Comparison of ENCODE assay signal across 1 cellular context in the genomic region with DNA sequence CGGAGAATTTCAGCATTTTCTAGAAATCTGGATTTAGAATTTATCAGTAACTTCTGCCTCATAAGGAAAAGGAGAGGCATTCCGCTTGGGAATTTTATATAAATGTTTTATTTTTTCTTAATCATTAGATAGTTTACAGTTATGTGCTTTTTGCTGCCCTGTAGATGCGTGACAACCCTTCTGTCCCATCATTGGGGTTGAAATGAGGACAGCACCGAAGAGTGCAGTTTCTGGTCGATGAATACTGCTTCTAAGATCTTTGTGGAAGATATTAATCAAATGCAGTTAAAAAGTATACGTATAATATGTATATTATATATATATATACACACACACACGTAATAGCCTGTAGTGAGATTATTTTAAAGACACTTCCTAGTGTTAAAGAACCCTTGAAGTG.
TF ChIP-seq lines count a peak whose summit lies in the region.

No MANE protein-coding gene starts in this region.

TF ChIP-seq in HepG2, 621 proteins besides CTCF, POLR2A, EP300 and RAD21 (continued from another document):
- TF ChIP-seq, protein P1, sequence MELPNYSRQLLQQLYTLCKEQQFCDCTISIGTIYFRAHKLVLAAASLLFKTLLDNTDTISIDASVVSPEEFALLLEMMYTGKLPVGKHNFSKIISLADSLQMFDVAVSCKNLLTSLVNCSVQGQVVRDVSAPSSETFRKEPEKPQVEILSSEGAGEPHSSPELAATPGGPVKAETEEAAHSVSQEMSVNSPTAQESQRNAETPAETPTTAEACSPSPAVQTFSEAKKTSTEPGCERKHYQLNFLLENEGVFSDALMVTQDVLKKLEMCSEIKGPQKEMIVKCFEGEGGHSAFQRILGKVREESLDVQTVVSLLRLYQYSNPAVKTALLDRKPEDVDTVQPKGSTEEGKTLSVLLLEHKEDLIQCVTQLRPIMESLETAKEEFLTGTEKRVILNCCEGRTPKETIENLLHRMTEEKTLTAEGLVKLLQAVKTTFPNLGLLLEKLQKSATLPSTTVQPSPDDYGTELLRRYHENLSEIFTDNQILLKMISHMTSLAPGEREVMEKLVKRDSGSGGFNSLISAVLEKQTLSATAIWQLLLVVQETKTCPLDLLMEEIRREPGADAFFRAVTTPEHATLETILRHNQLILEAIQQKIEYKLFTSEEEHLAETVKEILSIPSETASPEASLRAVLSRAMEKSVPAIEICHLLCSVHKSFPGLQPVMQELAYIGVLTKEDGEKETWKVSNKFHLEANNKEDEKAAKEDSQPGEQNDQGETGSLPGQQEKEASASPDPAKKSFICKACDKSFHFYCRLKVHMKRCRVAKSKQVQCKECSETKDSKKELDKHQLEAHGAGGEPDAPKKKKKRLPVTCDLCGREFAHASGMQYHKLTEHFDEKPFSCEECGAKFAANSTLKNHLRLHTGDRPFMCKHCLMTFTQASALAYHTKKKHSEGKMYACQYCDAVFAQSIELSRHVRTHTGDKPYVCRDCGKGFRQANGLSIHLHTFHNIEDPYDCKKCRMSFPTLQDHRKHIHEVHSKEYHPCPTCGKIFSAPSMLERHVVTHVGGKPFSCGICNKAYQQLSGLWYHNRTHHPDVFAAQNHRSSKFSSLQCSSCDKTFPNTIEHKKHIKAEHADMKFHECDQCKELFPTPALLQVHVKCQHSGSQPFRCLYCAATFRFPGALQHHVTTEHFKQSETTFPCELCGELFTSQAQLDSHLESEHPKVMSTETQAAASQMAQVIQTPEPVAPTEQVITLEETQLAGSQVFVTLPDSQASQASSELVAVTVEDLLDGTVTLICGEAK (IDR thresholded peaks at IDR 0.05), result no peak
- TF ChIP-seq, protein P1 (CRISPR knock-in tag; IDR thresholded peaks at IDR 0.05), result no peak
- no peak for TF ChIP-seq ATF1 (CRISPR knock-in tag; IDR thresholded peaks at IDR 0.05)
- TF ChIP-seq, protein P2, sequence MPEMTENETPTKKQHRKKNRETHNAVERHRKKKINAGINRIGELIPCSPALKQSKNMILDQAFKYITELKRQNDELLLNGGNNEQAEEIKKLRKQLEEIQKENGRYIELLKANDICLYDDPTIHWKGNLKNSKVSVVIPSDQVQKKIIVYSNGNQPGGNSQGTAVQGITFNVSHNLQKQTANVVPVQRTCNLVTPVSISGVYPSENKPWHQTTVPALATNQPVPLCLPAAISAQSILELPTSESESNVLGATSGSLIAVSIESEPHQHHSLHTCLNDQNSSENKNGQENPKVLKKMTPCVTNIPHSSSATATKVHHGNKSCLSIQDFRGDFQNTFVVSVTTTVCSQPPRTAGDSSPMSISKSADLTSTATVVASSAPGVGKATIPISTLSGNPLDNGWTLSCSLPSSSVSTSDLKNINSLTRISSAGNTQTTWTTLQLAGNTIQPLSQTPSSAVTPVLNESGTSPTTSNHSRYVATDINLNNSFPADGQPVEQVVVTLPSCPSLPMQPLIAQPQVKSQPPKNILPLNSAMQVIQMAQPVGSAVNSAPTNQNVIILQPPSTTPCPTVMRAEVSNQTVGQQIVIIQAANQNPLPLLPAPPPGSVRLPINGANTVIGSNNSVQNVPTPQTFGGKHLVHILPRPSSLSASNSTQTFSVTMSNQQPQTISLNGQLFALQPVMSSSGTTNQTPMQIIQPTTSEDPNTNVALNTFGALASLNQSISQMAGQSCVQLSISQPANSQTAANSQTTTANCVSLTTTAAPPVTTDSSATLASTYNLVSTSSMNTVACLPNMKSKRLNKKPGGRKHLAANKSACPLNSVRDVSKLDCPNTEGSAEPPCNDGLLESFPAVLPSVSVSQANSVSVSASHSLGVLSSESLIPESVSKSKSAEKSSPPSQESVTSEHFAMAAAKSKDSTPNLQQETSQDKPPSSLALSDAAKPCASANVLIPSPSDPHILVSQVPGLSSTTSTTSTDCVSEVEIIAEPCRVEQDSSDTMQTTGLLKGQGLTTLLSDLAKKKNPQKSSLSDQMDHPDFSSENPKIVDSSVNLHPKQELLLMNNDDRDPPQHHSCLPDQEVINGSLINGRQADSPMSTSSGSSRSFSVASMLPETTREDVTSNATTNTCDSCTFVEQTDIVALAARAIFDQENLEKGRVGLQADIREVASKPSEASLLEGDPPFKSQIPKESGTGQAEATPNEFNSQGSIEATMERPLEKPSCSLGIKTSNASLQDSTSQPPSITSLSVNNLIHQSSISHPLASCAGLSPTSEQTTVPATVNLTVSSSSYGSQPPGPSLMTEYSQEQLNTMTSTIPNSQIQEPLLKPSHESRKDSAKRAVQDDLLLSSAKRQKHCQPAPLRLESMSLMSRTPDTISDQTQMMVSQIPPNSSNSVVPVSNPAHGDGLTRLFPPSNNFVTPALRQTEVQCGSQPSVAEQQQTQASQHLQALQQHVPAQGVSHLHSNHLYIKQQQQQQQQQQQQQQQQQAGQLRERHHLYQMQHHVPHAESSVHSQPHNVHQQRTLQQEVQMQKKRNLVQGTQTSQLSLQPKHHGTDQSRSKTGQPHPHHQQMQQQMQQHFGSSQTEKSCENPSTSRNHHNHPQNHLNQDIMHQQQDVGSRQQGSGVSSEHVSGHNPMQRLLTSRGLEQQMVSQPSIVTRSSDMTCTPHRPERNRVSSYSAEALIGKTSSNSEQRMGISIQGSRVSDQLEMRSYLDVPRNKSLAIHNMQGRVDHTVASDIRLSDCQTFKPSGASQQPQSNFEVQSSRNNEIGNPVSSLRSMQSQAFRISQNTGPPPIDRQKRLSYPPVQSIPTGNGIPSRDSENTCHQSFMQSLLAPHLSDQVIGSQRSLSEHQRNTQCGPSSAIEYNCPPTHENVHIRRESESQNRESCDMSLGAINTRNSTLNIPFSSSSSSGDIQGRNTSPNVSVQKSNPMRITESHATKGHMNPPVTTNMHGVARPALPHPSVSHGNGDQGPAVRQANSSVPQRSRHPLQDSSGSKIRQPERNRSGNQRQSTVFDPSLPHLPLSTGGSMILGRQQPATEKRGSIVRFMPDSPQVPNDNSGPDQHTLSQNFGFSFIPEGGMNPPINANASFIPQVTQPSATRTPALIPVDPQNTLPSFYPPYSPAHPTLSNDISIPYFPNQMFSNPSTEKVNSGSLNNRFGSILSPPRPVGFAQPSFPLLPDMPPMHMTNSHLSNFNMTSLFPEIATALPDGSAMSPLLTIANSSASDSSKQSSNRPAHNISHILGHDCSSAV (CRISPR knock-in tag; IDR thresholded peaks at IDR 0.05; ENCODE audit: borderline replicate concordance), result no peak
- TF ChIP-seq GTF3A (CRISPR knock-in tag; conservative IDR thresholded peaks at IDR 0.05), result no peak
